Comparison of ENCODE assay signal across 29 cellular contexts in the genomic region with DNA sequence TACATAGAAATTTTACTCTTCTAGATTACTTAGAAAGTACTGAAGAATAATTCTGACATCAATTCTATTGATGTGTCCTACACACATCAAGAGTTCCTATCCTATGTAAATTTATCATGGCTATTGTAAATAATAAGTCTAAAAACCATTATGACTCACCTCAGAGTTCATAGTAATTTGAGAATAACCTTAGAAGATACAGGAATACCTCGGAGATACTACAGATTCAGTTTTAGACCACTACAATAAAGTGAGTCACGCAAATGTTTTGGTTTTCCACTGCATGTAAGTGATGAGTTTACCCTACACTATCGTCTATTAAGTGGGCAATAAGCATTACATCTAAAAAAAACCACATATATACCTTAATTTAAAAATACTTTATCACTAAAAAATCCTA.
"Had no signal": no experiment of that assay in that cellular context is flagged by ENCODE, and none has a peak within 500 bp of the region (broad histone marks: within the 10 kb centered on the region; RNA-seq: fewer than 3 reads in every experiment).

No MANE protein-coding gene starts in this region.

- H3K4me3 Mint-ChIP-seq: activated CD4-positive, alpha-beta T cell treated with anti-CD3 and anti-CD28 coated beads, Interleukin-2, amount 10 ng/mL, durations not matched to agents 24 days and 14 days; activated CD8-positive, alpha-beta T cell treated with anti-CD3 and anti-CD28 coated beads for 36 hours; activated T-cell treated with anti-CD3 and anti-CD28 coated beads, Interleukin-2, amount 50 U/mL, for 72 hours; activated T-helper 17 cell treated with anti-CD3 and anti-CD28 coated beads, Interleukin-2, amount 50 U/mL, for 72 hours; T-helper 1 cell treated with Interleukin-12 subunit alpha and Interleukin-12 subunit beta and Interleukin-4 antibody, amounts not matched to agents 30 μg/mL and 1 μg/mL, for 36 hours; T-helper 2 cell treated with Interferon-gamma antibody and Interleukin-4, amounts not matched to agents 5 μg/mL and 100 μg/mL, for 36 hours had no signal

- H3K36me3 ChIP-seq: adrenal gland had no signal

- H3K4me1 ChIP-seq: adrenal gland, colonic mucosa, Peyer's patch, SJSA1 had no signal

- H3K27me3 ChIP-seq: adrenal gland, colonic mucosa, Peyer's patch, SJSA1 had no signal

- FAIRE-seq: TTC549 had no signal

- DNase-seq: activated CD4-positive, alpha-beta T cell treated with anti-CD3 and anti-CD28 coated beads, Interleukin-2, amount 10 ng/mL, durations not matched to agents 24 days and 14 days; activated CD4-positive, alpha-beta T cell treated with anti-CD3 and anti-CD28 coated beads, Interleukin-2, amount 50 U/mL, for 4 hours; activated CD8-positive, alpha-beta T cell treated with anti-CD3 and anti-CD28 coated beads for 36 hours; activated effector memory CD4-positive, alpha-beta T cell treated with anti-CD3 and anti-CD28 coated beads, Interleukin-2, amount 50 U/mL, for 16 hours; activated naive CD4-positive, alpha-beta T cell treated with Interleukin-2 at 50 U/mL for 16 hours; activated T-cell treated with anti-CD3 and anti-CD28 coated beads, Interleukin-2, amount 50 U/mL, for 1 hour; activated T-cell treated with anti-CD3 and anti-CD28 coated beads, Interleukin-2, amount 50 U/mL, for 72 hours; adrenal gland; caudate nucleus; colonic mucosa; KBM-7; NCI-H1048; NCI-H1105 treated with DMSO at 0.1 percent for 48 hours; NCI-H1436; NCI-H1694; NCI-H1930; NCI-H2081 treated with DMSO at 0.1 percent for 48 hours; NCI-H345; NCI-H524 treated with DMSO at 0.1 percent for 48 hours; Peyer's patch; RPMI8226; SHP77 treated with DMSO at 0.1 percent for 48 hours; SK-N-SH had no signal

- H3K9me3 ChIP-seq: adrenal gland, colonic mucosa, Peyer's patch, SK-N-SH had no signal

- ATAC-seq: activated CD8-positive, alpha-beta T cell treated with anti-CD3 and anti-CD28 coated beads for 36 hours; activated T-cell treated with anti-CD3 and anti-CD28 coated beads, Interleukin-2, amount 50 U/mL, for 72 hours; activated T-helper 17 cell treated with anti-CD3 and anti-CD28 coated beads, Interleukin-2, amount 50 U/mL, for 72 hours had no signal

- H3K9ac ChIP-seq: SK-N-SH had no signal

- H3K4me3 ChIP-seq: adrenal gland, colonic mucosa, Peyer's patch, SJSA1 had no signal

- H3K27ac Mint-ChIP-seq: activated CD8-positive, alpha-beta T cell treated with anti-CD3 and anti-CD28 coated beads for 36 hours; activated naive CD4-positive, alpha-beta T cell treated with anti-CD3 and anti-CD28 coated beads, Interleukin-2, amount 50 U/mL, for 72 hours; activated T-cell treated with anti-CD3 and anti-CD28 coated beads, Interleukin-2, amount 50 U/mL, for 72 hours; activated T-helper 17 cell treated with anti-CD3 and anti-CD28 coated beads, Interleukin-2, amount 50 U/mL, for 72 hours; T-helper 1 cell treated with Interleukin-12 subunit alpha and Interleukin-12 subunit beta and Interleukin-4 antibody, amounts not matched to agents 30 μg/mL and 1 μg/mL, for 36 hours; T-helper 2 cell treated with Interferon-gamma antibody and Interleukin-4, amounts not matched to agents 5 μg/mL and 100 μg/mL, for 36 hours had no signal

- H3K27ac ChIP-seq: adrenal gland, colonic mucosa, Peyer's patch, SJSA1 had no signal

- H3K4me2 ChIP-seq: SK-N-SH had no signal

- H3K27me3 Mint-ChIP-seq: activated CD4-positive, alpha-beta T cell treated with anti-CD3 and anti-CD28 coated beads, Interleukin-2, amount 10 ng/mL, durations not matched to agents 24 days and 14 days; activated CD8-positive, alpha-beta T cell treated with anti-CD3 and anti-CD28 coated beads for 36 hours; activated T-helper 17 cell treated with anti-CD3 and anti-CD28 coated beads, Interleukin-2, amount 50 U/mL, for 72 hours had no signal
